17 cellular contexts compared by ENCODE assay signal in the genomic region with DNA sequence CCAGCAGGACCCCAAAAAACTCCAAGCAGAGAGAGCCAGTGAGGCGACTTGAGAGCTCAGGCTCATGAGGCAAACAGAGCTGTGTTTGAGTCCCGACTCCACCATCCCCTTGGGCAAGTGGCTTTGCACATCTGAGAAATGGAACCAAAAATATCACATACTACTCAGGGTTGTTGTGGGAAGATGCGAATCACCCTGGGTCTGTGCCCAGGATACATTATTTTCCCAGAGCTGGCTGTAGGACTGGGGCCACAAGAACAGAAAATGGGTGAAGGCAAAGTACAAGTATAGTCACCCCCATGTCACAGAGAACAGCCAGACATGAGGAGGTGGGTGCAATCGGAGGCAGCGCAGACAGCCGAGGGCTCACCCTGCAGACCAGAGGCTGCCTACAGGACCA.
"Had no signal": no experiment of that assay in that cellular context is flagged by ENCODE, and none has a peak within 500 bp of the region (broad histone marks: within the 10 kb centered on the region; RNA-seq: fewer than 3 reads in every experiment).

No MANE protein-coding gene starts in this region.

- H3K9me3 Mint-ChIP-seq: endodermal cell; natural killer cell treated with Interleukin-12 subunit alpha and Interleukin-12 subunit beta and Interleukin-15 and Interleukin-18, amount 100 ng/mL, for 72 hours; type B pancreatic cell had no signal

- H3K4me3 Mint-ChIP-seq: endodermal cell; natural killer cell treated with Interleukin-12 subunit alpha and Interleukin-12 subunit beta and Interleukin-15 and Interleukin-18, amount 100 ng/mL, for 72 hours; type B pancreatic cell had no signal

- ATAC-seq: gastrocnemius medialis; left colon; left ventricle myocardium superior; natural killer cell treated with Interleukin-12 subunit alpha and Interleukin-12 subunit beta and Interleukin-15 and Interleukin-18, amount 100 ng/mL, for 72 hours; sciatic nerve had no signal

- H3K79me2 ChIP-seq: parathyroid adenoma had no signal

- H3K9me3 ChIP-seq: gastrocnemius medialis had no signal

- H3K27ac ChIP-seq: gastrocnemius medialis, parathyroid adenoma had no signal

- H3K36me3 ChIP-seq: gastrocnemius medialis had no signal

- H3K36me3 Mint-ChIP-seq: natural killer cell treated with Interleukin-12 subunit alpha and Interleukin-12 subunit beta and Interleukin-15 and Interleukin-18, amount 100 ng/mL, for 72 hours; type B pancreatic cell had no signal

- H3K27ac Mint-ChIP-seq: endodermal cell; natural killer cell treated with Interleukin-12 subunit alpha and Interleukin-12 subunit beta and Interleukin-15 and Interleukin-18, amount 100 ng/mL, for 72 hours; type B pancreatic cell had no signal

- H3K27me3 ChIP-seq: gastrocnemius medialis had no signal

- H2AFZ ChIP-seq: parathyroid adenoma had no signal

- H3K9ac ChIP-seq: parathyroid adenoma had no signal

- DNase-seq: cerebellar nuclear complex; dermis blood vessel endothelial cell; endodermal cell; erythroblast; gastrocnemius medialis; left colon; left ventricle myocardium superior; mesenchymal stem cell; midbrain; small intestine; stimulated activated CD4-positive, alpha-beta T cell treated with anti-CD3 and anti-CD28 coated beads, Interleukin-12 subunit alpha, Interleukin-12 subunit beta, amount 100 ng/mL, for 4 hours; stimulated activated naive CD4-positive, alpha-beta T cell treated with Interleukin-2 at 50 U/mL for 16 hours had no signal

- H3K4me3 ChIP-seq: gastrocnemius medialis, lung had no signal

- H3K4me1 ChIP-seq: gastrocnemius medialis, parathyroid adenoma had no signal

- H3K27me3 Mint-ChIP-seq: natural killer cell treated with Interleukin-12 subunit alpha and Interleukin-12 subunit beta and Interleukin-15 and Interleukin-18, amount 100 ng/mL, for 72 hours had no signal
